ENCODE assay signal across 7 cellular contexts in genomic region chr19:802497-802887, GRCh38. TPM values are rescaled to one million over a fixed set of nuclear protein-coding genes. Genes with fewer than 3 reads are reported as not detected.
DNase-seq lines count a peak whose midpoint lies in the region; ATAC-seq and TF ChIP-seq lines count a peak whose summit lies in the region.
"Had no signal": no experiment of that assay in that cellular context is flagged by ENCODE, and none has a peak within 500 bp of the region (broad histone marks: within the 10 kb centered on the region; RNA-seq: fewer than 3 reads in every experiment).

No MANE protein-coding gene starts in this region.

- H3K27me3 ChIP-seq in smooth muscle cell (ENCODE audit: low read depth) (no peaks in the 10 kb centered on the region), uterus (no peaks in the 10 kb centered on the region)

- TF ChIP-seq CTCF in smooth muscle cell (IDR thresholded peaks at IDR 0.05; ENCODE audit: borderline replicate concordance, insufficient read depth, poor library complexity, severe bottlenecking) (no peak), uterus (IDR thresholded peaks at IDR 0.05) (no peak)

- H3K4me3 Mint-ChIP-seq in activated CD4-positive, alpha-beta T cell treated with anti-CD3 and anti-CD28 coated beads for 36 hours = no peak overlapping the region
- peak overlapping the region; percentile 85 to 87 for H3K4me3 Mint-ChIP-seq in effector memory CD8-positive, alpha-beta T cell

- H3K4me1 ChIP-seq in smooth muscle cell (ENCODE audit: low read depth) (peaks cover 29% of the 10 kb centered on the region), uterus (peaks cover 27 to 46% of the 10 kb centered on the region in 2 donors)

- H4K20me1 ChIP-seq in smooth muscle cell (ENCODE audit: low read depth) = peaks cover 97% of the 10 kb centered on the region

- H3F3A ChIP-seq in smooth muscle cell (ENCODE audit: low read depth) = peaks cover 18% of the 10 kb centered on the region

- ATAC-seq in activated CD4-positive, alpha-beta T cell treated with anti-CD3 and anti-CD28 coated beads for 36 hours = no peak
- ATAC-seq in effector memory CD8-positive, alpha-beta T cell (replicated peaks) = no peak
- ATAC-seq in GM21737 (IDR thresholded peaks at IDR 0.05; ENCODE audit: unreplicated experiment) = no peak

- no peak overlapping the region for H3K4me2 ChIP-seq in smooth muscle cell

- H3K79me2 ChIP-seq in smooth muscle cell (ENCODE audit: low read depth) = peaks cover 97% of the 10 kb centered on the region

- no peak for DNase-seq in activated CD4-positive, alpha-beta T cell treated with anti-CD3 and anti-CD28 coated beads for 36 hours
- DNase-seq in activated CD4-positive, alpha-beta T cell treated with anti-CD3 and anti-CD28 coated beads for 4 hours = no peak
- no peak for DNase-seq in effector memory CD8-positive, alpha-beta T cell
- DNase-seq in smooth muscle cell (lab: John Stamatoyannopoulos, UW; ENCODE audit: unreplicated experiment) (no peak), uterus (no peak)
- DNase-seq: stimulated activated CD4-positive, alpha-beta T cell treated with anti-CD3 and anti-CD28 coated beads, Interleukin-4, amount 100 ng/mL, for 1 hour had no signal

- TF ChIP-seq POLR2A in uterus (IDR thresholded peaks at IDR 0.05) = no peak

- no peaks in the 10 kb centered on the region for H3K9me3 Mint-ChIP-seq in activated CD4-positive, alpha-beta T cell treated with anti-CD3 and anti-CD28 coated beads for 36 hours (ENCODE audit: low read depth)
- no peaks in the 10 kb centered on the region for H3K9me3 Mint-ChIP-seq in effector memory CD8-positive, alpha-beta T cell

- CTCF ChIA-PET in activated CD4-positive, alpha-beta T cell treated with anti-CD3 and anti-CD28 coated beads for 36 hours (lab: Charles Lee) = interaction anchor here (1.4 kb wide), 1 partner anchor 32 kb away, joined by 4 read pairs; no protein-coding TSS in a partner anchor

- H3K4me3 ChIP-seq in smooth muscle cell (no peak overlapping the region), uterus (no peak overlapping the region)

- peak overlapping the region; percentile 65 for H3K27ac Mint-ChIP-seq in activated CD4-positive, alpha-beta T cell treated with anti-CD3 and anti-CD28 coated beads for 36 hours
- peak overlapping the region; percentile 90 to 95 for H3K27ac Mint-ChIP-seq in effector memory CD8-positive, alpha-beta T cell

- no peak overlapping the region for H3K9ac ChIP-seq in smooth muscle cell (ENCODE audit: low read depth)

- H3K9me3 ChIP-seq in smooth muscle cell (replicated peaks; ENCODE audit: low read depth) = no peaks in the 10 kb centered on the region
- H3K9me3 ChIP-seq in uterus = no peaks in the 10 kb centered on the region

- H3K4me1 Mint-ChIP-seq in activated CD4-positive, alpha-beta T cell treated with anti-CD3 and anti-CD28 coated beads for 36 hours = peaks cover 40% of the 10 kb centered on the region
- H3K4me1 Mint-ChIP-seq in effector memory CD8-positive, alpha-beta T cell (ENCODE audit: low read depth in 2 of 2) = peaks cover 44 to 55% of the 10 kb centered on the region in 2 donors

- 82% methylated on average over 11 of the region's 12 CpGs for WGBS in smooth muscle cell (ENCODE audit: low lambda C conversion rate)

- intact Hi-C loops in activated CD4-positive, alpha-beta T cell treated with anti-CD3 and anti-CD28 coated beads for 36 hours (cut with DNase I, micrococcal nuclease) = no loop called here
- intact Hi-C loops in uterus (cut with DNase I; ENCODE audit: low total_unique reads) = no loop called here

- H2AFZ ChIP-seq in smooth muscle cell (ENCODE audit: low read depth) = no peak overlapping the region

- POLR2A ChIA-PET in activated CD4-positive, alpha-beta T cell treated with anti-CD3 and anti-CD28 coated beads for 36 hours (lab: Charles Lee) = interaction anchor here (0.6 to 1.4 kb wide), 2 partner anchors 11 to 23 kb away, joined by 3 read pairs; no protein-coding TSS in a partner anchor

- H3K36me3 ChIP-seq in smooth muscle cell (ENCODE audit: low read depth) (peaks cover 5% of the 10 kb centered on the region), uterus (no peaks in the 10 kb centered on the region)

- peaks cover 68% of the 10 kb centered on the region for H3K36me3 Mint-ChIP-seq in activated CD4-positive, alpha-beta T cell treated with anti-CD3 and anti-CD28 coated beads for 36 hours (ENCODE audit: low read depth)
- peaks cover 92% of the 10 kb centered on the region for H3K36me3 Mint-ChIP-seq in effector memory CD8-positive, alpha-beta T cell (ENCODE audit: insufficient read depth)

- no peaks in the 10 kb centered on the region for H3K27me3 Mint-ChIP-seq in activated CD4-positive, alpha-beta T cell treated with anti-CD3 and anti-CD28 coated beads for 36 hours
- H3K27me3 Mint-ChIP-seq in effector memory CD8-positive, alpha-beta T cell = no peaks in the 10 kb centered on the region

- H3K27ac ChIP-seq in smooth muscle cell (ENCODE audit: low read depth) (peak overlapping the region; percentile 13), uterus (no peak overlapping the region)

RNA-seq across cellular contexts. Expression of gene PTBP1, which starts 5.2 kb away (rescaled TPM):
- 100 to 1,000 TPM; 584 to 738 TPM for total RNA-seq in activated CD4-positive, alpha-beta T cell treated with anti-CD3 and anti-CD28 coated beads for 36 hours
- total RNA-seq in smooth muscle cell (123 and 167 TPM in 2 replicates), uterus (100 to 1,000 TPM in 2 of 4 donors, 10 to 100 TPM in 2; 45.0 to 278 (median 106) TPM)
- 226 and 238 TPM in 2 replicates for polyA plus RNA-seq in smooth muscle cell

RNA-seq across cellular contexts. Expression of gene PLPPR3, which starts 19.3 kb away (rescaled TPM):
- not detected for total RNA-seq in activated CD4-positive, alpha-beta T cell treated with anti-CD3 and anti-CD28 coated beads for 36 hours
- total RNA-seq in smooth muscle cell (6.5 and 10.7 TPM in 2 replicates), uterus (1 to 10 TPM in 1 of 4 donors, not detected in 3; 3.4 TPM)
- 13.7 and 14.7 TPM in 2 replicates for polyA plus RNA-seq in smooth muscle cell

RNA-seq across cellular contexts. Expression of gene AZU1, which starts 25.1 kb away (rescaled TPM):
- total RNA-seq in activated CD4-positive, alpha-beta T cell treated with anti-CD3 and anti-CD28 coated beads for 36 hours = not detected
- total RNA-seq in smooth muscle cell = 0.45 and 8.0 TPM in 2 replicates
- polyA plus RNA-seq in smooth muscle cell = 0.32 and 2.2 TPM in 2 replicates
- total RNA-seq in uterus = 1 to 10 TPM in 1 of 4 donors, under 1 TPM in 1, not detected in 2; 0.85 to 2.6 TPM

RNA-seq across cellular contexts. Expression of gene PRTN3, which starts 38.3 kb away (rescaled TPM):
- not detected for total RNA-seq in activated CD4-positive, alpha-beta T cell treated with anti-CD3 and anti-CD28 coated beads for 36 hours
- total RNA-seq in smooth muscle cell (not detected in 2 replicates), uterus (1 to 10 TPM in 1 of 4 donors, not detected in 3; 2.9 TPM)
- polyA plus RNA-seq in smooth muscle cell = not detected in 2 replicates

RNA-seq across cellular contexts. Expression of gene ELANE, which starts 49.6 kb away (rescaled TPM):
- total RNA-seq in activated CD4-positive, alpha-beta T cell treated with anti-CD3 and anti-CD28 coated beads for 36 hours = not detected
- total RNA-seq in smooth muscle cell (not detected in 2 replicates), uterus (1 to 10 TPM in 1 of 4 donors, not detected in 3; 3.4 TPM)
- polyA plus RNA-seq in smooth muscle cell = not detected in 2 replicates
